ENCODE assay signal across 1 cellular context in genomic region chr4:77078401-77078800, GRCh38.
TF ChIP-seq lines count a peak whose summit lies in the region.

No MANE protein-coding gene starts in this region.

TF ChIP-seq in K562, 482 proteins besides CTCF, POLR2A, EP300 and RAD21 (continued from another document):
- TF ChIP-seq BCLAF1 (IDR thresholded peaks at IDR 0.05; ENCODE audit: borderline replicate concordance in 1 of 2, control insufficient read depth in 1 of 2, low read depth in 2 of 2, low read length in 1 of 2): no peak
- TF ChIP-seq ZNF75A (CRISPR knock-in tag; IDR thresholded peaks at IDR 0.05): no peak
- TF ChIP-seq ZNF12 (CRISPR knock-in tag; IDR thresholded peaks at IDR 0.05): no peak
- peak; percentile 88 for TF ChIP-seq CEBPB (tag; IDR thresholded peaks at IDR 0.05)
- TF ChIP-seq JUNB (CRISPR knock-in tag; conservative IDR thresholded peaks at IDR 0.05): no peak
- no peak for TF ChIP-seq TRIM24 (IDR thresholded peaks at IDR 0.05)
- no peak for TF ChIP-seq CEBPG (CRISPR knock-in tag; IDR thresholded peaks at IDR 0.05)
- peak; percentile 47 to 90; a peak in 3 of 4 replicates for TF ChIP-seq CEBPG (tag; conservative IDR thresholded peaks at IDR 0.05 in 1 of 2, IDR thresholded peaks at IDR 0.05 in 1 of 2)
- no peak for TF ChIP-seq ZNF41 (CRISPR knock-in tag; conservative IDR thresholded peaks at IDR 0.05)
- TF ChIP-seq NFE2 (IDR thresholded peaks at IDR 0.05; ENCODE audit: low read depth): no peak
- TF ChIP-seq PHF8 (IDR thresholded peaks at IDR 0.05; ENCODE audit: borderline replicate concordance, low read length): no peak
